ENCODE assay signal across 1 cellular context in the genomic region with DNA sequence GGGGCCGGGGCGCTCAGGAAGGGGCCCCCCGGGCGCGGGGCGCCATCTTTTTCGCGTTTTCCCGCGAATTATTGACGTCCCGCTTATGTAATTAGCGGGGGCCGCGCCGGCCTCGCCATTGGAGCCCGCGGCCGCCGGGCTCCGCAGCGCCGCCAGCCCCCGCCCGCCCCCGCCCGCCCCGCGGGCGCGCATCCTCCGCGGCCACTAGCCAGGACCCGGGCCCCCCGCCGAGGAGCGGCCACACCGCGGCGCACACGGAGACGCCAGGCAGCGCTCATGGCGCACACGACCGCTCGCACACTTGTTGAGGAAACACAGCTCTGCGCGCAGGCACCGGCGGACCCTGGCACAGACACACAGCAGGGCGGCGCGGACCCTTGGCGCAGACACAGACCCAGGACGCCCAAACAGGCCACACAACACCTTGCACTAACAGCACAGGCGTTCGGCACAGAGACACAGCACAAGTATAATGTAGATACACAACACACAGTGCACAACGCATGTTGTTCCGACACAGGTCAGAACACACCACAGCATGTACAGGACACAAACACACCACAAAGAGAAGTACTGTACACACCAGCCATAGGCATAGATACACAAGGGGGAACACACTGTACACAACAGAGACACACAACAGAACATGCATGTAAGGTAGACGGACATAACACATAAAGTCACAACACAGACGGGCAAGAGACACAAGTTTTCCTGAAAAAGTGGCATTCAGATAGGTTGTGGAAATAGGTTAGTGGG.
TF ChIP-seq lines count a peak whose summit lies in the region.

No MANE protein-coding gene starts in this region.

TF ChIP-seq in HepG2, 621 proteins besides CTCF, POLR2A, EP300 and RAD21 (continued from another document and continues in another):
- TF ChIP-seq, protein P1, sequence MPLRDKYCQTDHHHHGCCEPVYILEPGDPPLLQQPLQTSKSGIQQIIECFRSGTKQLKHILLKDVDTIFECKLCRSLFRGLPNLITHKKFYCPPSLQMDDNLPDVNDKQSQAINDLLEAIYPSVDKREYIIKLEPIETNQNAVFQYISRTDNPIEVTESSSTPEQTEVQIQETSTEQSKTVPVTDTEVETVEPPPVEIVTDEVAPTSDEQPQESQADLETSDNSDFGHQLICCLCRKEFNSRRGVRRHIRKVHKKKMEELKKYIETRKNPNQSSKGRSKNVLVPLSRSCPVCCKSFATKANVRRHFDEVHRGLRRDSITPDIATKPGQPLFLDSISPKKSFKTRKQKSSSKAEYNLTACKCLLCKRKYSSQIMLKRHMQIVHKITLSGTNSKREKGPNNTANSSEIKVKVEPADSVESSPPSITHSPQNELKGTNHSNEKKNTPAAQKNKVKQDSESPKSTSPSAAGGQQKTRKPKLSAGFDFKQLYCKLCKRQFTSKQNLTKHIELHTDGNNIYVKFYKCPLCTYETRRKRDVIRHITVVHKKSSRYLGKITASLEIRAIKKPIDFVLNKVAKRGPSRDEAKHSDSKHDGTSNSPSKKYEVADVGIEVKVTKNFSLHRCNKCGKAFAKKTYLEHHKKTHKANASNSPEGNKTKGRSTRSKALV (CRISPR knock-in tag; IDR thresholded peaks at IDR 0.05), result peak; percentile 98
- TF ChIP-seq HNF4A (CRISPR knock-in tag; IDR thresholded peaks at IDR 0.05) (no peak), MAFF (IDR thresholded peaks at IDR 0.05; ENCODE audit: low read depth, low read length) (no peak), ZNF138 (CRISPR knock-in tag; IDR thresholded peaks at IDR 0.05; ENCODE audit: low read depth) (0 out of 2 replicates have a peak, but pooled peaks have one; percentile 37), KDM2A (CRISPR knock-in tag; IDR thresholded peaks at IDR 0.05; ENCODE audit: borderline replicate concordance, low read depth) (peak; percentile 77; the same call in 1 of the 2 replicates), THYN1 (CRISPR knock-in tag; IDR thresholded peaks at IDR 0.05; ENCODE audit: borderline replicate concordance, low read depth) (no peak), ADNP (CRISPR knock-in tag; IDR thresholded peaks at IDR 0.05) (no peak), ZMYM3 (CRISPR knock-in tag; IDR thresholded peaks at IDR 0.05) (peak; percentile 61; the same call in 1 of the 2 replicates), ZNF282 (IDR thresholded peaks at IDR 0.05; ENCODE audit: partially characterized antibody) (no peak), YEATS2 (CRISPR knock-in tag; IDR thresholded peaks at IDR 0.05; ENCODE audit: borderline replicate concordance) (peak; percentile 25; the same call in 1 of the 2 replicates), ZNF737 (CRISPR knock-in tag; IDR thresholded peaks at IDR 0.05; ENCODE audit: borderline replicate concordance) (0 out of 2 replicates have a peak, but pooled peaks have one; percentile 44), ZNF230 (CRISPR knock-in tag; IDR thresholded peaks at IDR 0.05) (0 out of 2 replicates have a peak, but pooled peaks have one; percentile 49), ZNF567 (CRISPR knock-in tag; IDR thresholded peaks at IDR 0.05; ENCODE audit: borderline replicate concordance) (no peak; the same call in 1 of the 2 replicates), SSRP1 (CRISPR knock-in tag; IDR thresholded peaks at IDR 0.05) (0 out of 2 replicates have a peak, but pooled peaks have one; percentile 56), ZNF674 (CRISPR knock-in tag; IDR thresholded peaks at IDR 0.05; ENCODE audit: low read depth) (peak; percentile 69; the same call in 1 of the 2 replicates), STAG1 (CRISPR knock-in tag; IDR thresholded peaks at IDR 0.05) (peak; percentile 48), SIN3A (IDR thresholded peaks at IDR 0.05; ENCODE audit: borderline replicate concordance, low read depth, low read length) (no peak), CENPT (CRISPR knock-in tag; IDR thresholded peaks at IDR 0.05; ENCODE audit: low read depth) (no peak), HNRNPK (IDR thresholded peaks at IDR 0.05; ENCODE audit: low read depth, low read length, poor library complexity, severe bottlenecking) (peak; percentile 7), MED1 (CRISPR knock-in tag; IDR thresholded peaks at IDR 0.05) (0 out of 2 replicates have a peak, but pooled peaks have one; percentile 27), ZNF460 (CRISPR knock-in tag; IDR thresholded peaks at IDR 0.05; ENCODE audit: borderline replicate concordance) (no peak), YY1 (IDR thresholded peaks at IDR 0.05; ENCODE audit: insufficient read depth, insufficient replicate concordance, low read depth, low read length) (peak; percentile 88), ZNF431 (CRISPR knock-in tag; IDR thresholded peaks at IDR 0.05; ENCODE audit: borderline replicate concordance, low read depth) (0 out of 2 replicates have a peak, but pooled peaks have one; percentile 54), POGZ (CRISPR knock-in tag; IDR thresholded peaks at IDR 0.05) (peak; percentile 35; the same call in 1 of the 2 replicates), GATAD2A (CRISPR knock-in tag; IDR thresholded peaks at IDR 0.05) (peak; percentile 47; the same call in 1 of the 2 replicates), RNF2 (conservative IDR thresholded peaks at IDR 0.05; ENCODE audit: low read depth) (no peak), NFE2L2 (IDR thresholded peaks at IDR 0.05; ENCODE audit: low read length) (no peak), ZNF354B (CRISPR knock-in tag; IDR thresholded peaks at IDR 0.05) (no peak), KLF11 (CRISPR knock-in tag; IDR thresholded peaks at IDR 0.05) (no peak), PRPF4 (IDR thresholded peaks at IDR 0.05; ENCODE audit: low read depth, low read length, poor library complexity, severe bottlenecking) (no peak), ZNF761 (CRISPR knock-in tag; conservative IDR thresholded peaks at IDR 0.05) (no peak; the same call in 1 of the 2 replicates), ZNF616 (CRISPR knock-in tag; IDR thresholded peaks at IDR 0.05; ENCODE audit: low read depth) (no peak), KLF15 (CRISPR knock-in tag; IDR thresholded peaks at IDR 0.05; ENCODE audit: borderline replicate concordance) (no peak), ZZZ3 (CRISPR knock-in tag; IDR thresholded peaks at IDR 0.05; ENCODE audit: borderline replicate concordance) (no peak), TCF12 (IDR thresholded peaks at IDR 0.05) (no peak), TCF12 (CRISPR knock-in tag; IDR thresholded peaks at IDR 0.05) (no peak), ATAD3A (CRISPR knock-in tag; IDR thresholded peaks at IDR 0.05) (no peak), HOXA5 (CRISPR knock-in tag; IDR thresholded peaks at IDR 0.05) (no peak)
- TF ChIP-seq, protein P2, sequence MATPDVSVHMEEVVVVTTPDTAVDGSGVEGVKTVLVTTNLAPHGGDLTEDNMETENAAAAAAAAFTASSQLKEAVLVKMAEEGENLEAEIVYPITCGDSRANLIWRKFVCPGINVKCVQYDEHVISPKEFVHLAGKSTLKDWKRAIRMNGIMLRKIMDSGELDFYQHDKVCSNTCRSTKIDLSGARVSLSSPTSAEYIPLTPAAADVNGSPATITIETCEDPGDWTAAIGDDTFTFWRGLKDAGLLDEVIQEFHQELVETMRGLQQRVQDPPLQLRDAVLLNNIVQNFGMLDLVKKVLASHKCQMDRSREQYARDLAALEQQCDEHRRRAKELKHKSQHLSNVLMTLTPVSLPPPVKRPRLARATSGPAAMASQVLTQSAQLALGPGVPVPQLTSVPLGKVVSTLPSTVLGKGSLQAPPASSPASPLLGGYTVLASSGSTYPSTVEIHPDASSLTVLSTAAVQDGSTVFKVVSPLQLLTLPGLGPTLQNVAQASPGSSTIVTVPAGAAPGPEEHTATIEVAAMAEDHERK (CRISPR knock-in tag; IDR thresholded peaks at IDR 0.05; ENCODE audit: low read depth), result no peak
- TF ChIP-seq, protein P3, sequence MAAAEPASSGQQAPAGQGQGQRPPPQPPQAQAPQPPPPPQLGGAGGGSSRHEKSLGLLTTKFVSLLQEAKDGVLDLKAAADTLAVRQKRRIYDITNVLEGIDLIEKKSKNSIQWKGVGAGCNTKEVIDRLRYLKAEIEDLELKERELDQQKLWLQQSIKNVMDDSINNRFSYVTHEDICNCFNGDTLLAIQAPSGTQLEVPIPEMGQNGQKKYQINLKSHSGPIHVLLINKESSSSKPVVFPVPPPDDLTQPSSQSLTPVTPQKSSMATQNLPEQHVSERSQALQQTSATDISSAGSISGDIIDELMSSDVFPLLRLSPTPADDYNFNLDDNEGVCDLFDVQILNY (CRISPR knock-in tag; conservative IDR thresholded peaks at IDR 0.05), result 0 out of 2 replicates have a peak, but pooled peaks have one; percentile 12
- TF ChIP-seq, protein P4, sequence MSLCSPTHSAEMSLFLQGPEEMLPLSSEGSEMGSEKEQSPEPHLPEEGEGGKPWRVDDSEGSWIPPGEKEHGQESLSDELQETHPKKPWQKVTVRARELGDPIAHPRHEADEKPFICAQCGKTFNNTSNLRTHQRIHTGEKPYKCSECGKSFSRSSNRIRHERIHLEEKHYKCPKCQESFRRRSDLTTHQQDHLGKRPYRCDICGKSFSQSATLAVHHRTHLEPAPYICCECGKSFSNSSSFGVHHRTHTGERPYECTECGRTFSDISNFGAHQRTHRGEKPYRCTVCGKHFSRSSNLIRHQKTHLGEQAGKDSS (CRISPR knock-in tag; IDR thresholded peaks at IDR 0.05; ENCODE audit: borderline replicate concordance, low read depth), result no peak
- TF ChIP-seq, protein P5, sequence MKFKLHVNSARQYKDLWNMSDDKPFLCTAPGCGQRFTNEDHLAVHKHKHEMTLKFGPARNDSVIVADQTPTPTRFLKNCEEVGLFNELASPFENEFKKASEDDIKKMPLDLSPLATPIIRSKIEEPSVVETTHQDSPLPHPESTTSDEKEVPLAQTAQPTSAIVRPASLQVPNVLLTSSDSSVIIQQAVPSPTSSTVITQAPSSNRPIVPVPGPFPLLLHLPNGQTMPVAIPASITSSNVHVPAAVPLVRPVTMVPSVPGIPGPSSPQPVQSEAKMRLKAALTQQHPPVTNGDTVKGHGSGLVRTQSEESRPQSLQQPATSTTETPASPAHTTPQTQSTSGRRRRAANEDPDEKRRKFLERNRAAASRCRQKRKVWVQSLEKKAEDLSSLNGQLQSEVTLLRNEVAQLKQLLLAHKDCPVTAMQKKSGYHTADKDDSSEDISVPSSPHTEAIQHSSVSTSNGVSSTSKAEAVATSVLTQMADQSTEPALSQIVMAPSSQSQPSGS (CRISPR knock-in tag; IDR thresholded peaks at IDR 0.05), result peak; percentile 48; the same call in 1 of the 2 replicates
- TF ChIP-seq, protein P6, sequence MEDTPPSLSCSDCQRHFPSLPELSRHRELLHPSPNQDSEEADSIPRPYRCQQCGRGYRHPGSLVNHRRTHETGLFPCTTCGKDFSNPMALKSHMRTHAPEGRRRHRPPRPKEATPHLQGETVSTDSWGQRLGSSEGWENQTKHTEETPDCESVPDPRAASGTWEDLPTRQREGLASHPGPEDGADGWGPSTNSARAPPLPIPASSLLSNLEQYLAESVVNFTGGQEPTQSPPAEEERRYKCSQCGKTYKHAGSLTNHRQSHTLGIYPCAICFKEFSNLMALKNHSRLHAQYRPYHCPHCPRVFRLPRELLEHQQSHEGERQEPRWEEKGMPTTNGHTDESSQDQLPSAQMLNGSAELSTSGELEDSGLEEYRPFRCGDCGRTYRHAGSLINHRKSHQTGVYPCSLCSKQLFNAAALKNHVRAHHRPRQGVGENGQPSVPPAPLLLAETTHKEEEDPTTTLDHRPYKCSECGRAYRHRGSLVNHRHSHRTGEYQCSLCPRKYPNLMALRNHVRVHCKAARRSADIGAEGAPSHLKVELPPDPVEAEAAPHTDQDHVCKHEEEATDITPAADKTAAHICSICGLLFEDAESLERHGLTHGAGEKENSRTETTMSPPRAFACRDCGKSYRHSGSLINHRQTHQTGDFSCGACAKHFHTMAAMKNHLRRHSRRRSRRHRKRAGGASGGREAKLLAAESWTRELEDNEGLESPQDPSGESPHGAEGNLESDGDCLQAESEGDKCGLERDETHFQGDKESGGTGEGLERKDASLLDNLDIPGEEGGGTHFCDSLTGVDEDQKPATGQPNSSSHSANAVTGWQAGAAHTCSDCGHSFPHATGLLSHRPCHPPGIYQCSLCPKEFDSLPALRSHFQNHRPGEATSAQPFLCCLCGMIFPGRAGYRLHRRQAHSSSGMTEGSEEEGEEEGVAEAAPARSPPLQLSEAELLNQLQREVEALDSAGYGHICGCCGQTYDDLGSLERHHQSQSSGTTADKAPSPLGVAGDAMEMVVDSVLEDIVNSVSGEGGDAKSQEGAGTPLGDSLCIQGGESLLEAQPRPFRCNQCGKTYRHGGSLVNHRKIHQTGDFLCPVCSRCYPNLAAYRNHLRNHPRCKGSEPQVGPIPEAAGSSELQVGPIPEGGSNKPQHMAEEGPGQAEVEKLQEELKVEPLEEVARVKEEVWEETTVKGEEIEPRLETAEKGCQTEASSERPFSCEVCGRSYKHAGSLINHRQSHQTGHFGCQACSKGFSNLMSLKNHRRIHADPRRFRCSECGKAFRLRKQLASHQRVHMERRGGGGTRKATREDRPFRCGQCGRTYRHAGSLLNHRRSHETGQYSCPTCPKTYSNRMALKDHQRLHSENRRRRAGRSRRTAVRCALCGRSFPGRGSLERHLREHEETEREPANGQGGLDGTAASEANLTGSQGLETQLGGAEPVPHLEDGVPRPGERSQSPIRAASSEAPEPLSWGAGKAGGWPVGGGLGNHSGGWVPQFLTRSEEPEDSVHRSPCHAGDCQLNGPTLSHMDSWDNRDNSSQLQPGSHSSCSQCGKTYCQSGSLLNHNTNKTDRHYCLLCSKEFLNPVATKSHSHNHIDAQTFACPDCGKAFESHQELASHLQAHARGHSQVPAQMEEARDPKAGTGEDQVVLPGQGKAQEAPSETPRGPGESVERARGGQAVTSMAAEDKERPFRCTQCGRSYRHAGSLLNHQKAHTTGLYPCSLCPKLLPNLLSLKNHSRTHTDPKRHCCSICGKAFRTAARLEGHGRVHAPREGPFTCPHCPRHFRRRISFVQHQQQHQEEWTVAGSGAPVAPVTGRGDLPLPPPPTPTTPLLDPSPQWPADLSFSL (CRISPR knock-in tag; IDR thresholded peaks at IDR 0.05), result peak; percentile 99
- TF ChIP-seq, protein P7, sequence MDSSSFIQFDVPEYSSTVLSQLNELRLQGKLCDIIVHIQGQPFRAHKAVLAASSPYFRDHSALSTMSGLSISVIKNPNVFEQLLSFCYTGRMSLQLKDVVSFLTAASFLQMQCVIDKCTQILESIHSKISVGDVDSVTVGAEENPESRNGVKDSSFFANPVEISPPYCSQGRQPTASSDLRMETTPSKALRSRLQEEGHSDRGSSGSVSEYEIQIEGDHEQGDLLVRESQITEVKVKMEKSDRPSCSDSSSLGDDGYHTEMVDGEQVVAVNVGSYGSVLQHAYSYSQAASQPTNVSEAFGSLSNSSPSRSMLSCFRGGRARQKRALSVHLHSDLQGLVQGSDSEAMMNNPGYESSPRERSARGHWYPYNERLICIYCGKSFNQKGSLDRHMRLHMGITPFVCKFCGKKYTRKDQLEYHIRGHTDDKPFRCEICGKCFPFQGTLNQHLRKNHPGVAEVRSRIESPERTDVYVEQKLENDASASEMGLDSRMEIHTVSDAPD (CRISPR knock-in tag; IDR thresholded peaks at IDR 0.05), result no peak
- TF ChIP-seq, protein P8, sequence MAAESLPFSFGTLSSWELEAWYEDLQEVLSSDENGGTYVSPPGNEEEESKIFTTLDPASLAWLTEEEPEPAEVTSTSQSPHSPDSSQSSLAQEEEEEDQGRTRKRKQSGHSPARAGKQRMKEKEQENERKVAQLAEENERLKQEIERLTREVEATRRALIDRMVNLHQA (CRISPR knock-in tag; IDR thresholded peaks at IDR 0.05), result no peak
- TF ChIP-seq, protein P9, sequence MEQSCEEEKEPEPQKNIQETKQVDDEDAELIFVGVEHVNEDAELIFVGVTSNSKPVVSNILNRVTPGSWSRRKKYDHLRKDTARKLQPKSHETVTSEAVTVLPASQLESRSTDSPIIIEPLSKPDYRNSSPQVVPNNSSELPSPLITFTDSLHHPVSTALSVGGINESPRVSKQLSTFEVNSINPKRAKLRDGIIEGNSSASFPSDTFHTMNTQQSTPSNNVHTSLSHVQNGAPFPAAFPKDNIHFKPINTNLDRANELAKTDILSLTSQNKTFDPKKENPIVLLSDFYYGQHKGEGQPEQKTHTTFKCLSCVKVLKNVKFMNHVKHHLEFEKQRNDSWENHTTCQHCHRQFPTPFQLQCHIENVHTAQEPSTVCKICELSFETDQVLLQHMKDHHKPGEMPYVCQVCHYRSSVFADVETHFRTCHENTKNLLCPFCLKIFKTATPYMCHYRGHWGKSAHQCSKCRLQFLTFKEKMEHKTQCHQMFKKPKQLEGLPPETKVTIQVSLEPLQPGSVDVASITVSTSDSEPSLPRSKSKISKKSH (CRISPR knock-in tag; IDR thresholded peaks at IDR 0.05; ENCODE audit: borderline replicate concordance), result no peak
